1 cellular context compared by ENCODE assay signal in genomic region chr6:20879121-20879520, GRCh38.
TF ChIP-seq lines count a peak whose summit lies in the region.

No MANE protein-coding gene starts in this region.

TF ChIP-seq in GM12878, 131 proteins besides CTCF, POLR2A, EP300 and RAD21:
- TF ChIP-seq, protein P1, sequence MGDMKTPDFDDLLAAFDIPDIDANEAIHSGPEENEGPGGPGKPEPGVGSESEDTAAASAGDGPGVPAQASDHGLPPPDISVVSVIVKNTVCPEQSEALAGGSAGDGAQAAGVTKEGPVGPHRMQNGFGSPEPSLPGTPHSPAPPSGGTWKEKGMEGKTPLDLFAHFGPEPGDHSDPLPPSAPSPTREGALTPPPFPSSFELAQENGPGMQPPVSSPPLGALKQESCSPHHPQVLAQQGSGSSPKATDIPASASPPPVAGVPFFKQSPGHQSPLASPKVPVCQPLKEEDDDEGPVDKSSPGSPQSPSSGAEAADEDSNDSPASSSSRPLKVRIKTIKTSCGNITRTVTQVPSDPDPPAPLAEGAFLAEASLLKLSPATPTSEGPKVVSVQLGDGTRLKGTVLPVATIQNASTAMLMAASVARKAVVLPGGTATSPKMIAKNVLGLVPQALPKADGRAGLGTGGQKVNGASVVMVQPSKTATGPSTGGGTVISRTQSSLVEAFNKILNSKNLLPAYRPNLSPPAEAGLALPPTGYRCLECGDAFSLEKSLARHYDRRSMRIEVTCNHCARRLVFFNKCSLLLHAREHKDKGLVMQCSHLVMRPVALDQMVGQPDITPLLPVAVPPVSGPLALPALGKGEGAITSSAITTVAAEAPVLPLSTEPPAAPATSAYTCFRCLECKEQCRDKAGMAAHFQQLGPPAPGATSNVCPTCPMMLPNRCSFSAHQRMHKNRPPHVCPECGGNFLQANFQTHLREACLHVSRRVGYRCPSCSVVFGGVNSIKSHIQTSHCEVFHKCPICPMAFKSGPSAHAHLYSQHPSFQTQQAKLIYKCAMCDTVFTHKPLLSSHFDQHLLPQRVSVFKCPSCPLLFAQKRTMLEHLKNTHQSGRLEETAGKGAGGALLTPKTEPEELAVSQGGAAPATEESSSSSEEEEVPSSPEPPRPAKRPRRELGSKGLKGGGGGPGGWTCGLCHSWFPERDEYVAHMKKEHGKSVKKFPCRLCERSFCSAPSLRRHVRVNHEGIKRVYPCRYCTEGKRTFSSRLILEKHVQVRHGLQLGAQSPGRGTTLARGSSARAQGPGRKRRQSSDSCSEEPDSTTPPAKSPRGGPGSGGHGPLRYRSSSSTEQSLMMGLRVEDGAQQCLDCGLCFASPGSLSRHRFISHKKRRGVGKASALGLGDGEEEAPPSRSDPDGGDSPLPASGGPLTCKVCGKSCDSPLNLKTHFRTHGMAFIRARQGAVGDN (IDR thresholded peaks at IDR 0.05), result no peak
- no peak for TF ChIP-seq ZBTB4 (CRISPR knock-in tag; IDR thresholded peaks at IDR 0.05)
- TF ChIP-seq, protein P2, sequence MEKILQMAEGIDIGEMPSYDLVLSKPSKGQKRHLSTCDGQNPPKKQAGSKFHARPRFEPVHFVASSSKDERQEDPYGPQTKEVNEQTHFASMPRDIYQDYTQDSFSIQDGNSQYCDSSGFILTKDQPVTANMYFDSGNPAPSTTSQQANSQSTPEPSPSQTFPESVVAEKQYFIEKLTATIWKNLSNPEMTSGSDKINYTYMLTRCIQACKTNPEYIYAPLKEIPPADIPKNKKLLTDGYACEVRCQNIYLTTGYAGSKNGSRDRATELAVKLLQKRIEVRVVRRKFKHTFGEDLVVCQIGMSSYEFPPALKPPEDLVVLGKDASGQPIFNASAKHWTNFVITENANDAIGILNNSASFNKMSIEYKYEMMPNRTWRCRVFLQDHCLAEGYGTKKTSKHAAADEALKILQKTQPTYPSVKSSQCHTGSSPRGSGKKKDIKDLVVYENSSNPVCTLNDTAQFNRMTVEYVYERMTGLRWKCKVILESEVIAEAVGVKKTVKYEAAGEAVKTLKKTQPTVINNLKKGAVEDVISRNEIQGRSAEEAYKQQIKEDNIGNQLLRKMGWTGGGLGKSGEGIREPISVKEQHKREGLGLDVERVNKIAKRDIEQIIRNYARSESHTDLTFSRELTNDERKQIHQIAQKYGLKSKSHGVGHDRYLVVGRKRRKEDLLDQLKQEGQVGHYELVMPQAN (conservative IDR thresholded peaks at IDR 0.05), result no peak
- TF ChIP-seq, protein P3, sequence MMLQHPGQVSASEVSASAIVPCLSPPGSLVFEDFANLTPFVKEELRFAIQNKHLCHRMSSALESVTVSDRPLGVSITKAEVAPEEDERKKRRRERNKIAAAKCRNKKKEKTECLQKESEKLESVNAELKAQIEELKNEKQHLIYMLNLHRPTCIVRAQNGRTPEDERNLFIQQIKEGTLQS (IDR thresholded peaks at IDR 0.05; ENCODE audit: borderline replicate concordance, extremely low read depth, low read depth, low read length), result no peak
- no peak for TF ChIP-seq MYC (IDR thresholded peaks at IDR 0.05; ENCODE audit: insufficient read depth, insufficient read length, insufficient replicate concordance, low read length, severe bottlenecking)
- TF ChIP-seq TCF3 (IDR thresholded peaks at IDR 0.05; ENCODE audit: borderline replicate concordance, insufficient read depth, low read depth, low read length), result no peak
- TF ChIP-seq POLR2AphosphoS2 (IDR thresholded peaks at IDR 0.05; ENCODE audit: low read depth, low read length), result no peak
- TF ChIP-seq ATF7 (IDR thresholded peaks at IDR 0.05; ENCODE audit: low read depth), result no peak
- no peak for TF ChIP-seq ASH2L (IDR thresholded peaks at IDR 0.05; ENCODE audit: borderline replicate concordance, low read depth)
- TF ChIP-seq CBFB (IDR thresholded peaks at IDR 0.05; ENCODE audit: low read depth), result no peak
- no peak for TF ChIP-seq ZNF24 (IDR thresholded peaks at IDR 0.05)
